In the genomic region with DNA sequence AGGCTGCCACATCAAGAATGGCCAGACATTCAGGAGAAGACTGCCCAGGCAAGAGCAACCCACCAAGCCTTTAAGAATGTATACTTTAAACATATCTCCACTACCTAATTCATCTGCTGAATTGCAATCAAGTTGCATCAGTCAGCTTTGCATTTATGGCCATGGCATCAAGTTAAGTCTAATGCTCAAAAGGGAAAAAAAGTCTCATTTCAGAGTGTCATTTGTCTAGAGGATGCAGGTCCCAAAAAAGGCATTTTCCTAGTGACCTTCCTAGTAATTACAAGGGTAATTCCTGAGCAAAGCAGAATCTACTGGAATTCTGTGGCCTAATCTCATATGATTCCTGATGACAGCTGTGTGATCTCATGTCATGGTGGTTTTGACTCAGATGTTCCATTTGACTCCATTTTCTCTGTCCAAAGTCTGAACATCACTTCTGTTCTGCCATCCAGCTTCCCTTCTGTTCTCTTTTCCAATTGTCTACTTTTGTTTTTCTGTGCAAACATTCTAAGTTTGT, we compare ENCODE assay signal across 24 cellular contexts. TPM values are rescaled to one million over a fixed set of nuclear protein-coding genes. Genes with fewer than 3 reads are reported as not detected.
"Had no signal": no experiment of that assay in that cellular context is flagged by ENCODE, and none has a peak within 500 bp of the region (broad histone marks: within the 10 kb centered on the region; RNA-seq: fewer than 3 reads in every experiment).

No MANE protein-coding gene starts in this region.

- H3K27me3 Mint-ChIP-seq: progenitor cell of endocrine pancreas, type B pancreatic cell had no signal

- H3K9me3 ChIP-seq: body of pancreas, gastrocnemius medialis, left lung, sigmoid colon, spleen, thoracic aorta, vagina had no signal

- H3K4me1 ChIP-seq: body of pancreas, gastrocnemius medialis, left lung, sigmoid colon, spleen, vagina had no signal

- H3K27ac Mint-ChIP-seq: activated naive CD4-positive, alpha-beta T cell treated with anti-CD3 and anti-CD28 coated beads, Interleukin-2, amount 10 ng/mL, durations not matched to agents 7 days and 5 days; natural killer cell; progenitor cell of endocrine pancreas; type B pancreatic cell had no signal

- H3K4me3 Mint-ChIP-seq: activated naive CD4-positive, alpha-beta T cell treated with anti-CD3 and anti-CD28 coated beads, Interleukin-2, amount 10 ng/mL, durations not matched to agents 7 days and 5 days; natural killer cell; type B pancreatic cell had no signal

- H3K36me3 ChIP-seq: gastrocnemius medialis, left lung, sigmoid colon, spleen, thoracic aorta, vagina had no signal

- H3K27me3 ChIP-seq: body of pancreas, gastrocnemius medialis, left lung, sigmoid colon, spleen, vagina had no signal

- H3K4me1 Mint-ChIP-seq: activated naive CD4-positive, alpha-beta T cell treated with anti-CD3 and anti-CD28 coated beads, Interleukin-2, amount 10 ng/mL, durations not matched to agents 7 days and 5 days; natural killer cell had no signal

- DNase-seq: activated CD4-positive, alpha-beta T cell treated with anti-CD3 and anti-CD28 coated beads for 4 hours; activated CD4-positive, alpha-beta T cell treated with anti-CD3 and anti-CD28 coated beads, Interleukin-2, amount 50 U/mL, for 48 hours; activated CD4-positive, CD25-positive, alpha-beta regulatory T cell; activated effector memory CD4-positive, alpha-beta T cell treated with anti-CD3 and anti-CD28 coated beads, Interleukin-2, amount 50 U/mL, for 16 hours; activated naive CD4-positive, alpha-beta T cell treated with anti-CD3 and anti-CD28 coated beads, Interleukin-2, amount 10 ng/mL, durations not matched to agents 7 days and 5 days; activated T-cell treated with anti-CD3 and anti-CD28 coated beads, Interleukin-2, amount 50 U/mL, for 48 hours; body of pancreas; effector memory CD4-positive, alpha-beta T cell; gastrocnemius medialis; hippocampal formation; kidney glomerular epithelial cell; left lung; natural killer cell; retina; sigmoid colon; spleen; stimulated activated CD4-positive, alpha-beta T cell treated with anti-CD3 and anti-CD28 coated beads, Interleukin-4, amount 100 ng/mL, for 24 hours; stimulated activated naive CD4-positive, alpha-beta T cell treated with Interleukin-2 at 50 U/mL for 16 hours had no signal

- H3K36me3 Mint-ChIP-seq: activated naive CD4-positive, alpha-beta T cell treated with anti-CD3 and anti-CD28 coated beads, Interleukin-2, amount 10 ng/mL, durations not matched to agents 7 days and 5 days; natural killer cell; type B pancreatic cell had no signal

- H3K9me3 Mint-ChIP-seq: activated naive CD4-positive, alpha-beta T cell treated with anti-CD3 and anti-CD28 coated beads, Interleukin-2, amount 10 ng/mL, durations not matched to agents 7 days and 5 days; natural killer cell had no signal

- ATAC-seq: body of pancreas, gastrocnemius medialis, left lung, natural killer cell had no signal

- H3K4me3 ChIP-seq: body of pancreas, gastrocnemius medialis, left lung, lung, sigmoid colon, spleen, thoracic aorta, vagina had no signal

- H3K27ac ChIP-seq: body of pancreas, gastrocnemius medialis, left lung, sigmoid colon, spleen, thoracic aorta, vagina had no signal

RNA-seq across cellular contexts. Expression of a gene that starts 7.3 kb away (rescaled TPM):
- total RNA-seq: body of pancreas, dermis microvascular lymphatic vessel endothelial cell, gastrocnemius medialis, natural killer cell, progenitor cell of endocrine pancreas, vagina had no signal
